Comparison of ENCODE assay signal across 1 cellular context in the genomic region with DNA sequence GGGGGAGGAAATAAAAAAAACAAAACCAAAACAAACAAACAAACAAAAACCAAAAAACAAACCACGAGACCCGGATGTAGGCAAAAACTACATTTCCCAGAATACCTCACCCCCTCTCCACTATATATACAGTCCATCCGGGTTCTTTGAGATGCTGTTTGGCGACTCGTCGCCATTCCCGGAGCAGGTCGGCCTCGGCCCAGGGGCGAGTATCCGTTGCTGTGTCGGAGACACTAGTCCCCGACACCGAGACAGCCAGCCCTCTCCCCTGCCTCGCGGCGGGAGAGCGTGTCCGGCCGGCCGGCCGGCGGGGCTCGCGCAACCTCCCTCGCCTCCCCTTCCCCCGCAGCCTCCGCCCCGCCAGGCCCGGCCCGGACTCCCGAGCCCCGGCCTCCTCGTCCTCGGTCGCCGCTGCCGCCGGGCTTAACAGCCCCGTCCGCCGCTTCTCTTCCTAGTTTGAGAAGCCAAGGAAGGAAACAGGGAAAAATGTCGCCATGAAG.
A peak's percentile ranks its signal among the peaks of the same experiment; 100 is the strongest.
TF ChIP-seq lines count a peak whose summit lies in the region.

A gene (plus strand): TSS at position 154 of the 500 bp plus-strand sequence. CDS start 456 bp downstream, outside the sequence.

TF ChIP-seq in HepG2, 621 proteins besides CTCF, POLR2A, EP300 and RAD21 (continued from another document and continues in another):
- TF ChIP-seq, protein P1, sequence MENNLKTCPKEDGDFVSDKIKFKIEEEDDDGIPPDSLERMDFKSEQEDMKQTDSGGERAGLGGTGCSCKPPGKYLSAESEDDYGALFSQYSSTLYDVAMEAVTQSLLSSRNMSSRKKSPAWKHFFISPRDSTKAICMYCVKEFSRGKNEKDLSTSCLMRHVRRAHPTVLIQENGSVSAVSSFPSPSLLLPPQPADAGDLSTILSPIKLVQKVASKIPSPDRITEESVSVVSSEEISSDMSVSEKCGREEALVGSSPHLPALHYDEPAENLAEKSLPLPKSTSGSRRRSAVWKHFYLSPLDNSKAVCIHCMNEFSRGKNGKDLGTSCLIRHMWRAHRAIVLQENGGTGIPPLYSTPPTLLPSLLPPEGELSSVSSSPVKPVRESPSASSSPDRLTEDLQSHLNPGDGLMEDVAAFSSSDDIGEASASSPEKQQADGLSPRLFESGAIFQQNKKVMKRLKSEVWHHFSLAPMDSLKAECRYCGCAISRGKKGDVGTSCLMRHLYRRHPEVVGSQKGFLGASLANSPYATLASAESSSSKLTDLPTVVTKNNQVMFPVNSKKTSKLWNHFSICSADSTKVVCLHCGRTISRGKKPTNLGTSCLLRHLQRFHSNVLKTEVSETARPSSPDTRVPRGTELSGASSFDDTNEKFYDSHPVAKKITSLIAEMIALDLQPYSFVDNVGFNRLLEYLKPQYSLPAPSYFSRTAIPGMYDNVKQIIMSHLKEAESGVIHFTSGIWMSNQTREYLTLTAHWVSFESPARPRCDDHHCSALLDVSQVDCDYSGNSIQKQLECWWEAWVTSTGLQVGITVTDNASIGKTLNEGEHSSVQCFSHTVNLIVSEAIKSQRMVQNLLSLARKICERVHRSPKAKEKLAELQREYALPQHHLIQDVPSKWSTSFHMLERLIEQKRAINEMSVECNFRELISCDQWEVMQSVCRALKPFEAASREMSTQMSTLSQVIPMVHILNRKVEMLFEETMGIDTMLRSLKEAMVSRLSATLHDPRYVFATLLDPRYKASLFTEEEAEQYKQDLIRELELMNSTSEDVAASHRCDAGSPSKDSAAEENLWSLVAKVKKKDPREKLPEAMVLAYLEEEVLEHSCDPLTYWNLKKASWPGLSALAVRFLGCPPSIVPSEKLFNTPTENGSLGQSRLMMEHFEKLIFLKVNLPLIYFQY (CRISPR knock-in tag; IDR thresholded peaks at IDR 0.05; ENCODE audit: borderline replicate concordance), result 0 out of 2 replicates have a peak, but pooled peaks have one; percentile 38
- peak; percentile 15 for TF ChIP-seq TEAD3 (CRISPR knock-in tag; optimal IDR thresholded peaks at IDR 0.05; ENCODE audit: borderline replicate concordance)
- peak; percentile 85; the same call in 1 of the 2 replicates for TF ChIP-seq ZFP82 (CRISPR knock-in tag; IDR thresholded peaks at IDR 0.05; ENCODE audit: borderline replicate concordance)
- TF ChIP-seq POLR2G (IDR thresholded peaks at IDR 0.05; ENCODE audit: low read depth, low read length), result peak; percentile 96
- TF ChIP-seq LCORL (IDR thresholded peaks at IDR 0.05), result 0 out of 2 replicates have a peak, but pooled peaks have one; percentile 43
- TF ChIP-seq LCORL (CRISPR knock-in tag; IDR thresholded peaks at IDR 0.05), result peak; percentile 11; the same call in 1 of the 2 replicates
- TF ChIP-seq U2AF1 (optimal IDR thresholded peaks at IDR 0.05; ENCODE audit: low read depth, low read length), result no peak
- peak; percentile 3; the same call in 1 of the 2 replicates for TF ChIP-seq ZNF777 (CRISPR knock-in tag; IDR thresholded peaks at IDR 0.05)
- peak; percentile 69; the same call in 1 of the 2 replicates for TF ChIP-seq ARNTL (CRISPR knock-in tag; IDR thresholded peaks at IDR 0.05)
- TF ChIP-seq, protein P2, sequence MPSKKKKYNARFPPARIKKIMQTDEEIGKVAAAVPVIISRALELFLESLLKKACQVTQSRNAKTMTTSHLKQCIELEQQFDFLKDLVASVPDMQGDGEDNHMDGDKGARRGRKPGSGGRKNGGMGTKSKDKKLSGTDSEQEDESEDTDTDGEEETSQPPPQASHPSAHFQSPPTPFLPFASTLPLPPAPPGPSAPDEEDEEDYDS (CRISPR knock-in tag; IDR thresholded peaks at IDR 0.05), result peak; percentile 93
- no peak for TF ChIP-seq HMG20B (CRISPR knock-in tag; conservative IDR thresholded peaks at IDR 0.05)
- 0 out of 2 replicates have a peak, but pooled peaks have one; percentile 16 for TF ChIP-seq SALL1 (CRISPR knock-in tag; IDR thresholded peaks at IDR 0.05)
- TF ChIP-seq, protein P3, sequence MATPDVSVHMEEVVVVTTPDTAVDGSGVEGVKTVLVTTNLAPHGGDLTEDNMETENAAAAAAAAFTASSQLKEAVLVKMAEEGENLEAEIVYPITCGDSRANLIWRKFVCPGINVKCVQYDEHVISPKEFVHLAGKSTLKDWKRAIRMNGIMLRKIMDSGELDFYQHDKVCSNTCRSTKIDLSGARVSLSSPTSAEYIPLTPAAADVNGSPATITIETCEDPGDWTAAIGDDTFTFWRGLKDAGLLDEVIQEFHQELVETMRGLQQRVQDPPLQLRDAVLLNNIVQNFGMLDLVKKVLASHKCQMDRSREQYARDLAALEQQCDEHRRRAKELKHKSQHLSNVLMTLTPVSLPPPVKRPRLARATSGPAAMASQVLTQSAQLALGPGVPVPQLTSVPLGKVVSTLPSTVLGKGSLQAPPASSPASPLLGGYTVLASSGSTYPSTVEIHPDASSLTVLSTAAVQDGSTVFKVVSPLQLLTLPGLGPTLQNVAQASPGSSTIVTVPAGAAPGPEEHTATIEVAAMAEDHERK (CRISPR knock-in tag; IDR thresholded peaks at IDR 0.05; ENCODE audit: low read depth), result no peak
- no peak for TF ChIP-seq KDM3A (CRISPR knock-in tag; IDR thresholded peaks at IDR 0.05; ENCODE audit: low read depth)
- TF ChIP-seq, protein P4, sequence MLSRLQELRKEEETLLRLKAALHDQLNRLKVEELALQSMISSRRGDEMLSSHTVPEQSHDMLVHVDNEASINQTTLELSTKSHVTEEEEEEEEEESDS (CRISPR knock-in tag; IDR thresholded peaks at IDR 0.05; ENCODE audit: borderline replicate concordance), result no peak
- TF ChIP-seq, protein P5, sequence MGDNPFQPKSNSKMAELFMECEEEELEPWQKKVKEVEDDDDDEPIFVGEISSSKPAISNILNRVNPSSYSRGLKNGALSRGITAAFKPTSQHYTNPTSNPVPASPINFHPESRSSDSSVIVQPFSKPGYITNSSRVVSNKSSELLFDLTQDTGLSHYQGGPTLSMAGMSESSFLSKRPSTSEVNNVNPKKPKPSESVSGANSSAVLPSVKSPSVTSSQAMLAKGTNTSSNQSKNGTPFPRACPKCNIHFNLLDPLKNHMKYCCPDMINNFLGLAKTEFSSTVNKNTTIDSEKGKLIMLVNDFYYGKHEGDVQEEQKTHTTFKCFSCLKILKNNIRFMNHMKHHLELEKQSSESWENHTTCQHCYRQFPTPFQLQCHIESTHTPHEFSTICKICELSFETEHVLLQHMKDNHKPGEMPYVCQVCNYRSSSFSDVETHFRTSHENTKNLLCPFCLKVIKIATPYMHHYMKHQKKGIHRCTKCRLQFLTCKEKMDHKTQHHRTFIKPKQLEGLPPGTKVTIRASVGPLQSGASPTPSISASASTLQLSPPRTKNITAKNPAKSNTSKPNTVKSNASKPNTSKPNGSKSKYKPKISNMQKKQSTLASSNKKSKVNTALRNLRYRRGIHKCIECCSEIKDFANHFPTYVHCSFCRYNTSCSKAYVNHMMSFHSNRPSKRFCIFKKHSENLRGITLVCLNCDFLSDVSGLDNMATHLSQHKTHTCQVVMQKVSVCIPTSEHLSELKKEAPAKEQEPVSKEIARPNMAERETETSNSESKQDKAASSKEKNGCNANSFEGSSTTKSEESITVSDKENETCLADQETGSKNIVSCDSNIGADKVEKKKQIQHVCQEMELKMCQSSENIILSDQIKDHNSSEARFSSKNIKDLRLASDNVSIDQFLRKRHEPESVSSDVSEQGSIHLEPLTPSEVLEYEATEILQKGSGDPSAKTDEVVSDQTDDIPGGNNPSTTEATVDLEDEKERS (CRISPR knock-in tag; IDR thresholded peaks at IDR 0.05), result no peak
- peak; percentile 13; the same call in 1 of the 2 replicates for TF ChIP-seq MAZ (IDR thresholded peaks at IDR 0.05; ENCODE audit: borderline replicate concordance, low read depth, low read length)
- no peak; the same call in 1 of the 2 replicates for TF ChIP-seq MAZ (CRISPR knock-in tag; IDR thresholded peaks at IDR 0.05; ENCODE audit: low read depth)
- TF ChIP-seq, protein P6, sequence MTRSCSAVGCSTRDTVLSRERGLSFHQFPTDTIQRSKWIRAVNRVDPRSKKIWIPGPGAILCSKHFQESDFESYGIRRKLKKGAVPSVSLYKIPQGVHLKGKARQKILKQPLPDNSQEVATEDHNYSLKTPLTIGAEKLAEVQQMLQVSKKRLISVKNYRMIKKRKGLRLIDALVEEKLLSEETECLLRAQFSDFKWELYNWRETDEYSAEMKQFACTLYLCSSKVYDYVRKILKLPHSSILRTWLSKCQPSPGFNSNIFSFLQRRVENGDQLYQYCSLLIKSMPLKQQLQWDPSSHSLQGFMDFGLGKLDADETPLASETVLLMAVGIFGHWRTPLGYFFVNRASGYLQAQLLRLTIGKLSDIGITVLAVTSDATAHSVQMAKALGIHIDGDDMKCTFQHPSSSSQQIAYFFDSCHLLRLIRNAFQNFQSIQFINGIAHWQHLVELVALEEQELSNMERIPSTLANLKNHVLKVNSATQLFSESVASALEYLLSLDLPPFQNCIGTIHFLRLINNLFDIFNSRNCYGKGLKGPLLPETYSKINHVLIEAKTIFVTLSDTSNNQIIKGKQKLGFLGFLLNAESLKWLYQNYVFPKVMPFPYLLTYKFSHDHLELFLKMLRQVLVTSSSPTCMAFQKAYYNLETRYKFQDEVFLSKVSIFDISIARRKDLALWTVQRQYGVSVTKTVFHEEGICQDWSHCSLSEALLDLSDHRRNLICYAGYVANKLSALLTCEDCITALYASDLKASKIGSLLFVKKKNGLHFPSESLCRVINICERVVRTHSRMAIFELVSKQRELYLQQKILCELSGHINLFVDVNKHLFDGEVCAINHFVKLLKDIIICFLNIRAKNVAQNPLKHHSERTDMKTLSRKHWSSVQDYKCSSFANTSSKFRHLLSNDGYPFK (CRISPR knock-in tag; IDR thresholded peaks at IDR 0.05; ENCODE audit: borderline replicate concordance), result no peak
- TF ChIP-seq HOXA5 (CRISPR knock-in tag; IDR thresholded peaks at IDR 0.05), result peak; percentile 58; the same call in 1 of the 2 replicates
- TF ChIP-seq, protein P7, sequence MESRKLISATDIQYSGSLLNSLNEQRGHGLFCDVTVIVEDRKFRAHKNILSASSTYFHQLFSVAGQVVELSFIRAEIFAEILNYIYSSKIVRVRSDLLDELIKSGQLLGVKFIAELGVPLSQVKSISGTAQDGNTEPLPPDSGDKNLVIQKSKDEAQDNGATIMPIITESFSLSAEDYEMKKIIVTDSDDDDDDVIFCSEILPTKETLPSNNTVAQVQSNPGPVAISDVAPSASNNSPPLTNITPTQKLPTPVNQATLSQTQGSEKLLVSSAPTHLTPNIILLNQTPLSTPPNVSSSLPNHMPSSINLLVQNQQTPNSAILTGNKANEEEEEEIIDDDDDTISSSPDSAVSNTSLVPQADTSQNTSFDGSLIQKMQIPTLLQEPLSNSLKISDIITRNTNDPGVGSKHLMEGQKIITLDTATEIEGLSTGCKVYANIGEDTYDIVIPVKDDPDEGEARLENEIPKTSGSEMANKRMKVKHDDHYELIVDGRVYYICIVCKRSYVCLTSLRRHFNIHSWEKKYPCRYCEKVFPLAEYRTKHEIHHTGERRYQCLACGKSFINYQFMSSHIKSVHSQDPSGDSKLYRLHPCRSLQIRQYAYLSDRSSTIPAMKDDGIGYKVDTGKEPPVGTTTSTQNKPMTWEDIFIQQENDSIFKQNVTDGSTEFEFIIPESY (CRISPR knock-in tag; IDR thresholded peaks at IDR 0.05), result no peak
- TF ChIP-seq PHF20 (CRISPR knock-in tag; IDR thresholded peaks at IDR 0.05), result no peak
- peak; percentile 65 for TF ChIP-seq TAF1 (CRISPR knock-in tag; IDR thresholded peaks at IDR 0.05)
- TF ChIP-seq, protein P8, sequence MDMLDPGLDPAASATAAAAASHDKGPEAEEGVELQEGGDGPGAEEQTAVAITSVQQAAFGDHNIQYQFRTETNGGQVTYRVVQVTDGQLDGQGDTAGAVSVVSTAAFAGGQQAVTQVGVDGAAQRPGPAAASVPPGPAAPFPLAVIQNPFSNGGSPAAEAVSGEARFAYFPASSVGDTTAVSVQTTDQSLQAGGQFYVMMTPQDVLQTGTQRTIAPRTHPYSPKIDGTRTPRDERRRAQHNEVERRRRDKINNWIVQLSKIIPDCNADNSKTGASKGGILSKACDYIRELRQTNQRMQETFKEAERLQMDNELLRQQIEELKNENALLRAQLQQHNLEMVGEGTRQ (IDR thresholded peaks at IDR 0.05; ENCODE audit: low read depth, low read length), result no peak
- TF ChIP-seq, protein P8 (CRISPR knock-in tag; IDR thresholded peaks at IDR 0.05; ENCODE audit: borderline replicate concordance), result no peak
- no peak; the same call in 1 of the 2 replicates for TF ChIP-seq ZNF331 (CRISPR knock-in tag; IDR thresholded peaks at IDR 0.05)
- TF ChIP-seq FOSL1 (CRISPR knock-in tag; IDR thresholded peaks at IDR 0.05; ENCODE audit: borderline replicate concordance), result no peak
- TF ChIP-seq, protein P9, sequence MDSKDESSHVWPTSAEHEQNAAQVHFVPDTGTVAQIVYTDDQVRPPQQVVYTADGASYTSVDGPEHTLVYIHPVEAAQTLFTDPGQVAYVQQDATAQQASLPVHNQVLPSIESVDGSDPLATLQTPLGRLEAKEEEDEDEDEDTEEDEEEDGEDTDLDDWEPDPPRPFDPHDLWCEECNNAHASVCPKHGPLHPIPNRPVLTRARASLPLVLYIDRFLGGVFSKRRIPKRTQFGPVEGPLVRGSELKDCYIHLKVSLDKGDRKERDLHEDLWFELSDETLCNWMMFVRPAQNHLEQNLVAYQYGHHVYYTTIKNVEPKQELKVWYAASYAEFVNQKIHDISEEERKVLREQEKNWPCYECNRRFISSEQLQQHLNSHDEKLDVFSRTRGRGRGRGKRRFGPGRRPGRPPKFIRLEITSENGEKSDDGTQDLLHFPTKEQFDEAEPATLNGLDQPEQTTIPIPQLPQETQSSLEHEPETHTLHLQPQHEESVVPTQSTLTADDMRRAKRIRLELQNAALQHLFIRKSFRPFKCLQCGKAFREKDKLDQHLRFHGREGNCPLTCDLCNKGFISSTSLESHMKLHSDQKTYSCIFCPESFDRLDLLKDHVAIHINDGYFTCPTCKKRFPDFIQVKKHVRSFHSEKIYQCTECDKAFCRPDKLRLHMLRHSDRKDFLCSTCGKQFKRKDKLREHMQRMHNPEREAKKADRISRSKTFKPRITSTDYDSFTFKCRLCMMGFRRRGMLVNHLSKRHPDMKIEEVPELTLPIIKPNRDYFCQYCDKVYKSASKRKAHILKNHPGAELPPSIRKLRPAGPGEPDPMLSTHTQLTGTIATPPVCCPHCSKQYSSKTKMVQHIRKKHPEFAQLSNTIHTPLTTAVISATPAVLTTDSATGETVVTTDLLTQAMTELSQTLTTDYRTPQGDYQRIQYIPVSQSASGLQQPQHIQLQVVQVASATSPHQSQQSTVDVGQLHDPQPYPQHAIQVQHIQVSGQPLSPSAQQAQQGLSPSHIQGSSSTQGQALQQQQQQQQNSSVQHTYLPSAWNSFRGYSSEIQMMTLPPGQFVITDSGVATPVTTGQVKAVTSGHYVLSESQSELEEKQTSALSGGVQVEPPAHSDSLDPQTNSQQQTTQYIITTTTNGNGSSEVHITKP (CRISPR knock-in tag; IDR thresholded peaks at IDR 0.05; ENCODE audit: low read depth), result no peak
- peak; percentile 88; the same call in 1 of the 2 replicates for TF ChIP-seq ZFX (CRISPR knock-in tag; IDR thresholded peaks at IDR 0.05; ENCODE audit: low read depth)
- TF ChIP-seq PAX8 (CRISPR knock-in tag; IDR thresholded peaks at IDR 0.05; ENCODE audit: borderline replicate concordance), result 0 out of 2 replicates have a peak, but pooled peaks have one; percentile 43
- TF ChIP-seq KAT7 (CRISPR knock-in tag; IDR thresholded peaks at IDR 0.05; ENCODE audit: borderline replicate concordance), result peak; percentile 73; the same call in 1 of the 2 replicates
- no peak for TF ChIP-seq MIXL1 (CRISPR knock-in tag; IDR thresholded peaks at IDR 0.05)
- TF ChIP-seq ZNF816 (CRISPR knock-in tag; IDR thresholded peaks at IDR 0.05; ENCODE audit: borderline replicate concordance), result 0 out of 2 replicates have a peak, but pooled peaks have one; percentile 32
- no peak for TF ChIP-seq AKAP8 (CRISPR knock-in tag; IDR thresholded peaks at IDR 0.05)
- TF ChIP-seq EZH2 (conservative IDR thresholded peaks at IDR 0.05; ENCODE audit: low read depth, low read length), result no peak
